Comparison of ENCODE assay signal across 9 cellular contexts in genomic region chr12:24705741-24706358, GRCh38.
A peak's percentile ranks its signal among the peaks of the same experiment; 100 is the strongest.
DNase-seq lines count a peak whose midpoint lies in the region; ATAC-seq and TF ChIP-seq lines count a peak whose summit lies in the region.
"Had no signal": no experiment of that assay in that cellular context is flagged by ENCODE, and none has a peak within 500 bp of the region (broad histone marks: within the 10 kb centered on the region; RNA-seq: fewer than 3 reads in every experiment).

No MANE protein-coding gene starts in this region.

- H3K9me3 ChIP-seq in BLaER1 treated with 17β-estradiol and CSF1 and Interleukin-3, amounts not matched to agents 10 nM and 100 nM (replicated peaks in 1 of 11) = peaks cover 0 to 12% (median 3%) of the 10 kb centered on the region in 11 experiments; a peak in 9 of 22 replicates
- H3K9me3 ChIP-seq in T-helper 17 cell (ENCODE audit: control insufficient read depth, low read length, poor library complexity, severe bottlenecking) (no peaks in the 10 kb centered on the region), colonic mucosa (no peaks in the 10 kb centered on the region)

- peak overlapping the region in 2 of 10 experiments; percentile 1 to 17; a peak in 1 of 20 replicates for H3K4me3 ChIP-seq in BLaER1 treated with 17β-estradiol and CSF1 and Interleukin-3, amounts not matched to agents 10 nM and 100 nM
- H3K4me3 ChIP-seq in colonic mucosa = no peak overlapping the region

- no peaks in the 10 kb centered on the region for H3K27me3 Mint-ChIP-seq in T-helper 17 cell

- no peak for TF ChIP-seq CTCF in colonic mucosa (IDR thresholded peaks at IDR 0.05)

- no peak overlapping the region for H3K4me3 Mint-ChIP-seq in T-helper 17 cell

- no peaks in the 10 kb centered on the region for H4K20me1 ChIP-seq in BLaER1 treated with 17β-estradiol and CSF1 and Interleukin-3, amounts not matched to agents 10 nM and 100 nM

- peak; percentile 99 for ATAC-seq in HG03066 (IDR thresholded peaks at IDR 0.05; ENCODE audit: low read depth, unreplicated experiment)
- ATAC-seq in T-helper 17 cell = peak; percentile 27

- H3K27me3 ChIP-seq in BLaER1 treated with 17β-estradiol and CSF1 and Interleukin-3, amounts not matched to agents 10 nM and 100 nM = no peaks in the 10 kb centered on the region
- no peaks in the 10 kb centered on the region for H3K27me3 ChIP-seq in colonic mucosa

- peak overlapping the region in 10 of 11 experiments; percentile 0 to 85 (median 67); a peak in 19 of 22 replicates for H3K4me2 ChIP-seq in BLaER1 treated with 17β-estradiol and CSF1 and Interleukin-3, amounts not matched to agents 10 nM and 100 nM

- peak overlapping the region in 7 of 11 experiments; percentile 7 to 81 (median 75); a peak in 11 of 22 replicates for H3K27ac ChIP-seq in BLaER1 treated with 17β-estradiol and CSF1 and Interleukin-3, amounts not matched to agents 10 nM and 100 nM
- no peak overlapping the region for H3K27ac ChIP-seq in substantia nigra (ENCODE audit: low read depth, low read length, poor library complexity, severe bottlenecking)
- no peak overlapping the region for H3K27ac ChIP-seq in colonic mucosa

- H3K4me1 ChIP-seq in BLaER1 treated with 17β-estradiol and CSF1 and Interleukin-3, amounts not matched to agents 10 nM and 100 nM = peaks cover 8 to 81% (median 24%) of the 10 kb centered on the region in 10 experiments
- H3K4me1 ChIP-seq in colonic mucosa = no peaks in the 10 kb centered on the region

- peaks cover 2% of the 10 kb centered on the region for H3K4me1 Mint-ChIP-seq in T-helper 17 cell

- H3K36me3 ChIP-seq in BLaER1 treated with 17β-estradiol and CSF1 and Interleukin-3, amounts not matched to agents 10 nM and 100 nM = no peaks in the 10 kb centered on the region
- no peaks in the 10 kb centered on the region for H3K36me3 ChIP-seq in colonic mucosa

- H3K9ac ChIP-seq in BLaER1 treated with 17β-estradiol and CSF1 and Interleukin-3, amounts not matched to agents 10 nM and 100 nM = peak overlapping the region in 4 of 11 experiments; percentile 34 to 70 (median 64); a peak in 6 of 22 replicates
- no peak overlapping the region for H3K9ac ChIP-seq in colonic mucosa (ENCODE audit: low read depth in 2 of 2, low read length in 2 of 2)

- DNase-seq in GM19240 (ENCODE audit: insufficient read length, low spot score) = peak; percentile 19
- no peak for DNase-seq in T-helper 17 cell
- DNase-seq in substantia nigra (lab: John Stamatoyannopoulos, UW) = no peak
- no peak for DNase-seq in HUDEP-2 (lab: John Stamatoyannopoulos, UW; ENCODE audit: unreplicated experiment in 76 of 76)
- no peak for DNase-seq in colonic mucosa
- no peak for DNase-seq in DMS153 (lab: John Stamatoyannopoulos, UW)
- DNase-seq: NCI-H446 had no signal

- no peak overlapping the region for H3K27ac Mint-ChIP-seq in T-helper 17 cell

- intact Hi-C loops in colonic mucosa (cut with DNase I) = no loop called here

- peaks cover 2% of the 10 kb centered on the region for H3K36me3 Mint-ChIP-seq in T-helper 17 cell (ENCODE audit: low read depth)

Comparison
In these comparisons a context has a peak if more than half of its experiments do, and no peak if none do; other contexts are left out.
1. H3K27ac ChIP-seq: peak in BLaER1 treated with 17β-estradiol and CSF1 and Interleukin-3, amounts not matched to agents 10 nM and 100 nM (7 of 11); none in substantia nigra (single experiment) and colonic mucosa (single experiment).